In the genomic region with DNA sequence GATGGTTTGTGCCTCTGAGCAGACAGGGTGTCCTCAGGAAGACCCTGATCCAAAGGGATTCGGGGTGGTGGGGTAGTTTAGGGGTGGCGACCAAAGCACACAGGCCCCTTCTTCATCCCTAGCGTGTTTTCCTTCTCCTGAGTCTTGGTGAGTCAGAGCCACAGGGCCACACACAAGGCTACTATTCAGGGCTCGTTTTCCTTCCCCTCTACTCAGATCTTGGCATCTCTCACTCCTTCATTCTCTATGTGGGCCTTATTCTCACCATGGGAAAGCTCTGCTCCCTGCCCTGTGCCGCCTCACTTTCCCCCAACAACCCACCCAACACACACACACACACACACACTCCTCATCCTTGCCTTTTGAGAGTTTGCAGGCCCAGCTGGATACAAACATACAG, we compare ENCODE assay signal across 12 cellular contexts. TPM values are rescaled to one million over a fixed set of nuclear protein-coding genes. Genes with fewer than 3 reads are reported as not detected.
DNase-seq lines count a peak whose midpoint lies in the region; ATAC-seq, FAIRE-seq and TF ChIP-seq lines count a peak whose summit lies in the region.
"Had no signal": no experiment of that assay in that cellular context is flagged by ENCODE, and none has a peak within 500 bp of the region (broad histone marks: within the 10 kb centered on the region; RNA-seq: fewer than 3 reads in every experiment).

No MANE protein-coding gene starts in this region.

- H3K4me3 ChIP-seq in astrocyte (ENCODE audit: insufficient read depth, low read depth, low read length) (no peak overlapping the region), gastroesophageal sphincter (no peak overlapping the region), skeletal muscle satellite cell (ENCODE audit: low read length) (no peak overlapping the region)

- H3K9me3 Mint-ChIP-seq in astrocyte (ENCODE audit: unreplicated experiment), result no peaks in the 10 kb centered on the region
- H3K9me3 Mint-ChIP-seq: H9, WTC11 had no signal

- H3K9me3 ChIP-seq in astrocyte (ENCODE audit: insufficient read depth, low read depth, low read length) (no peaks in the 10 kb centered on the region), gastroesophageal sphincter (no peaks in the 10 kb centered on the region), skeletal muscle satellite cell (replicated peaks; ENCODE audit: low read length) (no peaks in the 10 kb centered on the region)
- H3K9me3 ChIP-seq: adrenal gland had no signal

- TF ChIP-seq EP300 in gastroesophageal sphincter (IDR thresholded peaks at IDR 0.05), result no peak

- H3K4me1 ChIP-seq in astrocyte (ENCODE audit: insufficient read depth, low read length) (peaks cover 23% of the 10 kb centered on the region), gastroesophageal sphincter (peaks cover 0 to 29% (median 3%) of the 10 kb centered on the region in 3 donors), skeletal muscle satellite cell (ENCODE audit: control insufficient read depth, insufficient read depth, low read length) (peaks cover 42% of the 10 kb centered on the region)

- in situ Hi-C loops in ACHN (cut with HindIII; ENCODE audit: low pct_ligation_motif_present, low pct_unique_long_range_greater_than_20kb, low sequenced_read_pairs), result no loop called here

- no peak for TF ChIP-seq POLR2A in gastroesophageal sphincter (IDR thresholded peaks at IDR 0.05)

- no peaks in the 10 kb centered on the region for H3K27me3 ChIP-seq in astrocyte (ENCODE audit: insufficient read depth, low read length)
- H3K27me3 ChIP-seq in gastroesophageal sphincter, result no peaks in the 10 kb centered on the region
- H3K27me3 ChIP-seq in skeletal muscle satellite cell (ENCODE audit: control insufficient read depth, insufficient read depth, low read length), result no peaks in the 10 kb centered on the region
- H3K27me3 ChIP-seq: adrenal gland had no signal

- DNase-seq in EL, result peak; percentile 39
- DNase-seq in astrocyte (ENCODE audit: low read depth), result peak; percentile 47
- DNase-seq in middle frontal gyrus (ENCODE audit: extremely low spot score, low spot score), result no peak
- DNase-seq in NCI-H1092 treated with DMSO at 0.1 percent for 48 hours (lab: John Stamatoyannopoulos, UW), result no peak
- no peak for DNase-seq in ACHN
- DNase-seq: NCI-H526 treated with DMSO at 0.1 percent for 48 hours had no signal

- H3K4me2 ChIP-seq in astrocyte (ENCODE audit: low read length), result peak overlapping the region; percentile 83
- H3K4me2 ChIP-seq in skeletal muscle satellite cell (ENCODE audit: low read length), result peak overlapping the region; percentile 81

- no peak for FAIRE-seq in astrocyte (lab: Jason Lieb, UNC)

- no peak for ATAC-seq in gastroesophageal sphincter
- ATAC-seq in HG03565 (IDR thresholded peaks at IDR 0.05; ENCODE audit: unreplicated experiment), result no peak

- peaks cover 14% of the 10 kb centered on the region for H4K20me1 ChIP-seq in astrocyte (ENCODE audit: insufficient read depth, low read length)

- peak overlapping the region; percentile 60 for H3K4me3 Mint-ChIP-seq in astrocyte (ENCODE audit: unreplicated experiment)

- TF ChIP-seq CTCF in astrocyte (IDR thresholded peaks at IDR 0.05; ENCODE audit: insufficient read depth, low read depth, low read length) (no peak), gastroesophageal sphincter (IDR thresholded peaks at IDR 0.05) (no peak)

- H3K4me1 Mint-ChIP-seq in astrocyte (ENCODE audit: low read depth, unreplicated experiment), result peaks cover 23% of the 10 kb centered on the region

- no peak overlapping the region for H2AFZ ChIP-seq in astrocyte (ENCODE audit: low read depth, low read length)

- no peaks in the 10 kb centered on the region for H3K79me2 ChIP-seq in astrocyte (ENCODE audit: insufficient read depth, low read length)

- peaks cover 6% of the 10 kb centered on the region for H3K36me3 Mint-ChIP-seq in astrocyte (ENCODE audit: low read depth, unreplicated experiment)
- H3K36me3 Mint-ChIP-seq: WTC11 had no signal

- no peaks in the 10 kb centered on the region for H3K27me3 Mint-ChIP-seq in astrocyte (ENCODE audit: low read depth, unreplicated experiment)

- no peaks in the 10 kb centered on the region for H3K36me3 ChIP-seq in astrocyte (ENCODE audit: insufficient read depth, low read length)
- H3K36me3 ChIP-seq in gastroesophageal sphincter, result no peaks in the 10 kb centered on the region
- no peaks in the 10 kb centered on the region for H3K36me3 ChIP-seq in skeletal muscle satellite cell (ENCODE audit: insufficient read depth, low read length)
- H3K36me3 ChIP-seq: adrenal gland had no signal

- H3K27ac Mint-ChIP-seq in astrocyte (ENCODE audit: unreplicated experiment), result peak overlapping the region; percentile 79

- H3K27ac ChIP-seq in astrocyte (ENCODE audit: low read depth, low read length) (peak overlapping the region; percentile 59), gastroesophageal sphincter (peak overlapping the region in 3 of 4 donors; percentile 65 to 83 (median 75))

- H3K9ac ChIP-seq in astrocyte (ENCODE audit: low read length), result peak overlapping the region; percentile 70
- H3K9ac ChIP-seq in skeletal muscle satellite cell (ENCODE audit: low read depth, low read length), result peak overlapping the region; percentile 73

- 17 to 43% methylated on average over 1 to 4 of the region's 5 CpGs for WGBS in gastroesophageal sphincter (ENCODE audit: low coverage in 1 of 2), 2 donors

RNA-seq across cellular contexts. Expression of gene WNT2B, which starts 43.6 kb away (rescaled TPM):
- total RNA-seq in astrocyte, result 18.0 and 18.5 TPM in 2 replicates
- total RNA-seq in gastroesophageal sphincter, result 1 to 10 TPM; 2.8 to 4.8 (median 3.6) TPM
- 0.87 and 1.3 TPM in 2 replicates for total RNA-seq in skeletal muscle satellite cell (2012; rRNA removed)

Comparison
In these comparisons a context has a peak if more than half of its experiments do, and no peak if none do; other contexts are left out.
1. DNase-seq: peak in EL (single experiment) and astrocyte (single experiment); none in middle frontal gyrus (single experiment), NCI-H1092 treated with DMSO at 0.1 percent for 48 hours (single experiment) and ACHN (single experiment).